ENCODE assay signal across 27 cellular contexts in the genomic region with DNA sequence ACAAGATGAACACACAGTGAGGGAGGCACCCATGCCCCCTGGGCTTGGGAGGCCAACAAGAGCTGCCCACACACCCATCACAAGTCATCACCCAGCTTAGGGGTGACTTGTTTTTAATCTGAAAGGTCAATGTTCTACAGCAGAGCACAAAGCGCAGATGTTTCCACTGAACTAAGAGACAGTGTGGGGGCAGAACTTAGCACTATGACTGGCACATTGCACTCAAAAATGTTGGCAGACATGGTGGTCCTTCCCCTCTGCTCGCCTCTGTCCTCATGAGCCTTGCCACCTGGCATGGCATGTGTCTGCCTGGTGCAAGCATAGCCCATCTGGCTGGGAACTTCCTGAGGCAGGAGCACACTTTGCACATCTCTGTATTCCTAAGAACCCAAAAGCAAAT.
DNase-seq lines count a peak whose midpoint lies in the region; ATAC-seq, FAIRE-seq and TF ChIP-seq lines count a peak whose summit lies in the region.
"Had no signal": no experiment of that assay in that cellular context is flagged by ENCODE, and none has a peak within 500 bp of the region (broad histone marks: within the 10 kb centered on the region; RNA-seq: fewer than 3 reads in every experiment).

No MANE protein-coding gene starts in this region.

- TF ChIP-seq POLR2A in erythroblast (IDR thresholded peaks at IDR 0.05; ENCODE audit: low read length), result no peak

- no peak overlapping the region for H2BK12ac ChIP-seq in mesenchymal stem cell (ENCODE audit: low read length in 2 of 2)

- H3K4me3 Mint-ChIP-seq in endodermal cell (no peak overlapping the region), osteocyte (ENCODE audit: unreplicated experiment) (no peak overlapping the region)
- H3K4me3 Mint-ChIP-seq: B cell; CD4-positive, alpha-beta T cell; CD8-positive, alpha-beta T cell had no signal

- H3K27ac ChIP-seq in endodermal cell (ENCODE audit: low read depth, low read length), result no peak overlapping the region
- H3K27ac ChIP-seq in mesenchymal stem cell (ENCODE audit: low read length, poor library complexity, severe bottlenecking), result no peak overlapping the region
- H3K27ac ChIP-seq in upper lobe of right lung, result no peak overlapping the region
- H3K27ac ChIP-seq in kidney (ENCODE audit: low read depth in 2 of 2, low read length in 2 of 2), result no peak overlapping the region
- H3K27ac ChIP-seq: 22Rv1; A549; BLaER1 treated with 17β-estradiol and CSF1 and Interleukin-3, amounts not matched to agents 10 nM and 100 nM; C4-2B had no signal

- H3K27ac Mint-ChIP-seq in endodermal cell, result no peak overlapping the region
- no peak overlapping the region for H3K27ac Mint-ChIP-seq in osteocyte (ENCODE audit: unreplicated experiment)
- H3K27ac Mint-ChIP-seq: B cell; CD4-positive, alpha-beta T cell; CD8-positive, alpha-beta T cell had no signal

- H3K27me3 Mint-ChIP-seq in endodermal cell (ENCODE audit: insufficient read depth) (no peaks in the 10 kb centered on the region), osteocyte (ENCODE audit: unreplicated experiment) (no peaks in the 10 kb centered on the region)
- H3K27me3 Mint-ChIP-seq: B cell; CD4-positive, alpha-beta T cell had no signal

- H3K14ac ChIP-seq in mesenchymal stem cell (ENCODE audit: low read length in 2 of 2), result no peak overlapping the region

- H3K9ac ChIP-seq in endodermal cell (ENCODE audit: extremely low read depth, low read length, poor library complexity, severe bottlenecking) (no peak overlapping the region), mesenchymal stem cell (ENCODE audit: low read length) (no peak overlapping the region), kidney (ENCODE audit: low read length in 2 of 2) (no peak overlapping the region)
- H3K9ac ChIP-seq: BLaER1 treated with 17β-estradiol and CSF1 and Interleukin-3, amounts not matched to agents 10 nM and 100 nM had no signal

- no peak for ATAC-seq in upper lobe of right lung
- ATAC-seq: A549; CD8-positive, alpha-beta T cell; GM12878 had no signal

- H3K9me3 Mint-ChIP-seq in endodermal cell (peaks cover 95% of the 10 kb centered on the region), osteocyte (ENCODE audit: unreplicated experiment) (peaks cover 32% of the 10 kb centered on the region)

- WGBS in endodermal cell (ENCODE audit: insufficient coverage in 1 of 2, insufficient read length in 1 of 2), 2 experiments, result 59 to 71% methylated on average over 2 of the region's 2 CpGs
- 48% methylated on average over 2 of the region's 2 CpGs for WGBS in mesenchymal stem cell

- H2BK120ac ChIP-seq in mesenchymal stem cell (ENCODE audit: low read depth, low read length), result no peak overlapping the region

- no peak for FAIRE-seq in kidney (lab: Jason Lieb, UNC)
- FAIRE-seq: A549, D721Med, GM12878, GM12892, GM18507 had no signal

- no peak overlapping the region for H2AFZ ChIP-seq in mesenchymal stem cell (ENCODE audit: low read depth, low read length)

- no peak overlapping the region for H3K18ac ChIP-seq in mesenchymal stem cell (ENCODE audit: low read depth in 1 of 2, low read length in 2 of 2)

- H3K9me3 ChIP-seq in endodermal cell (ENCODE audit: control insufficient read depth, low read length) (peaks cover 86% of the 10 kb centered on the region), mesenchymal stem cell (ENCODE audit: control insufficient read depth, low read length) (peaks cover 65% of the 10 kb centered on the region), upper lobe of right lung (peaks cover 8% of the 10 kb centered on the region), kidney (ENCODE audit: control insufficient read depth in 1 of 2, low read length in 2 of 2) (peaks cover 0 to 12% of the 10 kb centered on the region in 2 donors)
- H3K9me3 ChIP-seq: Caco-2 had no signal

- no peak overlapping the region for H2AK5ac ChIP-seq in mesenchymal stem cell (ENCODE audit: low read length, severe bottlenecking)

- H4K91ac ChIP-seq in mesenchymal stem cell (ENCODE audit: low read length), result peak overlapping the region; percentile 20

- no peaks in the 10 kb centered on the region for H3K4me1 ChIP-seq in endodermal cell (ENCODE audit: control insufficient read depth, insufficient read depth, low read length)
- H3K4me1 ChIP-seq in mesenchymal stem cell (ENCODE audit: control insufficient read depth, insufficient read depth, low read depth, low read length), result no peaks in the 10 kb centered on the region
- no peaks in the 10 kb centered on the region for H3K4me1 ChIP-seq in upper lobe of right lung
- no peaks in the 10 kb centered on the region for H3K4me1 ChIP-seq in kidney (ENCODE audit: control insufficient read depth in 1 of 2, insufficient read depth in 1 of 2, low read depth in 1 of 2, low read length in 2 of 2)
- H3K4me1 ChIP-seq: A549; BLaER1 treated with 17β-estradiol and CSF1 and Interleukin-3, amounts not matched to agents 10 nM and 100 nM; Caco-2 had no signal

- no peaks in the 10 kb centered on the region for H3K36me3 Mint-ChIP-seq in endodermal cell (ENCODE audit: low read depth)
- H3K36me3 Mint-ChIP-seq in osteocyte (ENCODE audit: unreplicated experiment), result no peaks in the 10 kb centered on the region
- H3K36me3 Mint-ChIP-seq: CD8-positive, alpha-beta T cell had no signal

- no peaks in the 10 kb centered on the region for H3K79me1 ChIP-seq in mesenchymal stem cell (replicated peaks; ENCODE audit: low read length, poor library complexity, severe bottlenecking)

- H2BK5ac ChIP-seq in mesenchymal stem cell (ENCODE audit: low read depth, low read length, poor library complexity, severe bottlenecking), result no peak overlapping the region

- no peaks in the 10 kb centered on the region for H3K36me3 ChIP-seq in endodermal cell (ENCODE audit: control insufficient read depth, insufficient read depth, low read length)
- H3K36me3 ChIP-seq in mesenchymal stem cell (ENCODE audit: control insufficient read depth in 1 of 2, insufficient read depth in 2 of 2, low read depth in 1 of 2, low read length in 2 of 2), result no peaks in the 10 kb centered on the region
- H3K36me3 ChIP-seq in upper lobe of right lung, result no peaks in the 10 kb centered on the region
- H3K36me3 ChIP-seq in kidney (ENCODE audit: control insufficient read depth in 1 of 2, insufficient read depth in 2 of 2, low read length in 2 of 2), result no peaks in the 10 kb centered on the region
- H3K36me3 ChIP-seq: BLaER1 treated with 17β-estradiol and CSF1 and Interleukin-3, amounts not matched to agents 10 nM and 100 nM had no signal

- no peak for DNase-seq in endodermal cell
- no peak for DNase-seq in mesenchymal stem cell
- DNase-seq in osteocyte (ENCODE audit: extremely low spot score, unreplicated experiment), result peak; percentile 59
- DNase-seq in upper lobe of right lung, result peak; percentile 10
- no peak for DNase-seq in DMS114 treated with DMSO at 0.1 percent for 48 hours (lab: John Stamatoyannopoulos, UW; ENCODE audit: unreplicated experiment)
- no peak for DNase-seq in kidney
- no peak for DNase-seq in erythroblast (lab: John Stamatoyannopoulos, UW)
- DNase-seq: AML-193; Caco-2; Calu3; CD4-positive, alpha-beta T cell; CD8-positive, alpha-beta T cell; DMS153; DMS53; DMS79; DND-41; EL; GDM1 had no signal

- no peak for TF ChIP-seq CTCF in endodermal cell (conservative IDR thresholded peaks at IDR 0.05)
- TF ChIP-seq CTCF in osteocyte (IDR thresholded peaks at IDR 0.05), result no peak
- no peak for TF ChIP-seq CTCF in upper lobe of right lung (IDR thresholded peaks at IDR 0.05)
- TF ChIP-seq CTCF in kidney (IDR thresholded peaks at IDR 0.05; ENCODE audit: borderline replicate concordance, extremely low read depth, insufficient read depth), result no peak

- H3K27me3 ChIP-seq in endodermal cell (ENCODE audit: control insufficient read depth, insufficient read depth, low read length, poor library complexity, severe bottlenecking), result no peaks in the 10 kb centered on the region
- H3K27me3 ChIP-seq in mesenchymal stem cell (ENCODE audit: control insufficient read depth in 1 of 2, insufficient read depth in 1 of 2, low read length in 2 of 2), result no peaks in the 10 kb centered on the region
- H3K27me3 ChIP-seq in upper lobe of right lung, result no peaks in the 10 kb centered on the region
- H3K27me3 ChIP-seq: BLaER1 treated with 17β-estradiol and CSF1 and Interleukin-3, amounts not matched to agents 10 nM and 100 nM had no signal

- no peak overlapping the region for H2BK15ac ChIP-seq in mesenchymal stem cell (ENCODE audit: low read depth, poor library complexity, severe bottlenecking)

- H3K4me2 ChIP-seq in mesenchymal stem cell (ENCODE audit: low read length, poor library complexity, severe bottlenecking), result no peak overlapping the region
- H3K4me2 ChIP-seq: A549; BLaER1 treated with 17β-estradiol and CSF1 and Interleukin-3, amounts not matched to agents 10 nM and 100 nM had no signal

- intact Hi-C loops in upper lobe of right lung (cut with DNase I) (no loop called here), kidney (cut with DNase I) (no loop called here)

- H3K4ac ChIP-seq in mesenchymal stem cell (ENCODE audit: low read depth in 1 of 2, low read length in 2 of 2), result no peak overlapping the region

- H3K23ac ChIP-seq in mesenchymal stem cell (ENCODE audit: low read length in 2 of 2), result no peak overlapping the region

- H3K4me1 Mint-ChIP-seq in endodermal cell (no peaks in the 10 kb centered on the region), osteocyte (ENCODE audit: unreplicated experiment) (no peaks in the 10 kb centered on the region)
- H3K4me1 Mint-ChIP-seq: B cell had no signal

- peak overlapping the region; percentile 10 for H3K4me3 ChIP-seq in endodermal cell (ENCODE audit: low read length)
- no peak overlapping the region for H3K4me3 ChIP-seq in mesenchymal stem cell (ENCODE audit: insufficient read depth in 1 of 2, low read depth in 1 of 2, low read length in 2 of 2)
- no peak overlapping the region for H3K4me3 ChIP-seq in upper lobe of right lung
- no peak overlapping the region for H3K4me3 ChIP-seq in kidney (ENCODE audit: low read length in 2 of 2)
- H3K4me3 ChIP-seq: A549; BLaER1 treated with 17β-estradiol and CSF1 and Interleukin-3, amounts not matched to agents 10 nM and 100 nM; GM12878 had no signal

- H4K8ac ChIP-seq in mesenchymal stem cell (ENCODE audit: low read length), result no peak overlapping the region

Comparison
In these comparisons a context has a peak if more than half of its experiments do, and no peak if none do; other contexts are left out.
1. DNase-seq: peak in osteocyte (single experiment) and upper lobe of right lung (single experiment); none in endodermal cell (single experiment), mesenchymal stem cell (single experiment), DMS114 treated with DMSO at 0.1 percent for 48 hours (single experiment), kidney (single experiment) and erythroblast (0 of 2).